32 cellular contexts compared by ENCODE assay signal in the genomic region with DNA sequence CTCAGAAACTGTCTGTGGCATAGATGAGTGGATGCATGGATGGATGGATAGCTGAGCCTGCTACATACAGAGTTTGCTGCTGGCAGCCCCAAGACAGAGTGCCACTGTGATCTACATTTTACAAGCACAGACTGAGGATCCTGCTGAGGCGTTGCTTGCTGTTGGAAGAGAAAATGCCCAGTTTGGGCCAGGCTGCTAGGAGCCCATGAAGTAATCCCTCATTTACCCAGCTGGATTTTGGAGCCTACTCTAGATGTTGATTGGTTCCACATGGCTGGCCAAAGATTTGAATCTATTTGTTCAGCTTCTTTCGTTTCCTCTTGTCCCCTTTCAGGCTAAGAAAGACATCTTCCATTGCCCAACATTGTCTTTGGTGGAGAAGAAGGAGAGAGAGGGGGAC.
"Had no signal": no experiment of that assay in that cellular context is flagged by ENCODE, and none has a peak within 500 bp of the region (broad histone marks: within the 10 kb centered on the region; RNA-seq: fewer than 3 reads in every experiment).

No MANE protein-coding gene starts in this region.

- H3K27me3 ChIP-seq: cardiac muscle cell, SJCRH30 had no signal

- H3K4me3 ChIP-seq: ascending aorta, cardiac muscle cell, SJCRH30, SK-N-MC had no signal

- H3K4me3 Mint-ChIP-seq: activated CD4-positive, alpha-beta T cell treated with anti-CD3 and anti-CD28 coated beads, Interleukin-2, amount 10 ng/mL, durations not matched to agents 24 days and 14 days; activated CD8-positive, alpha-beta T cell treated with anti-CD3 and anti-CD28 coated beads for 36 hours; activated naive CD8-positive, alpha-beta T cell treated with anti-CD3 and anti-CD28 coated beads for 36 hours; activated T-cell treated with anti-CD3 and anti-CD28 coated beads, Interleukin-2, amount 50 U/mL, for 72 hours; activated T-helper 17 cell treated with anti-CD3 and anti-CD28 coated beads, Interleukin-2, amount 50 U/mL, for 72 hours; T-helper 1 cell treated with Interleukin-12 subunit alpha and Interleukin-12 subunit beta and Interleukin-4 antibody, amounts not matched to agents 30 μg/mL and 1 μg/mL, for 36 hours; T-helper 2 cell treated with Interferon-gamma antibody and Interleukin-4, amounts not matched to agents 5 μg/mL and 100 μg/mL, for 36 hours had no signal

- H3K4me1 Mint-ChIP-seq: activated naive CD8-positive, alpha-beta T cell treated with anti-CD3 and anti-CD28 coated beads for 36 hours; activated T-helper 17 cell treated with anti-CD3 and anti-CD28 coated beads, Interleukin-2, amount 50 U/mL, for 72 hours had no signal

- H3K27ac Mint-ChIP-seq: activated CD4-positive, alpha-beta T cell treated with anti-CD3 and anti-CD28 coated beads, Interleukin-2, amount 10 ng/mL, durations not matched to agents 24 days and 14 days; activated CD8-positive, alpha-beta T cell treated with anti-CD3 and anti-CD28 coated beads for 36 hours; activated naive CD8-positive, alpha-beta T cell treated with anti-CD3 and anti-CD28 coated beads for 36 hours; activated T-cell treated with anti-CD3 and anti-CD28 coated beads, Interleukin-2, amount 50 U/mL, for 72 hours; activated T-helper 17 cell treated with anti-CD3 and anti-CD28 coated beads, Interleukin-2, amount 50 U/mL, for 72 hours; T-helper 1 cell treated with Interleukin-12 subunit alpha and Interleukin-12 subunit beta and Interleukin-4 antibody, amounts not matched to agents 30 μg/mL and 1 μg/mL, for 36 hours; T-helper 2 cell treated with Interferon-gamma antibody and Interleukin-4, amounts not matched to agents 5 μg/mL and 100 μg/mL, for 36 hours had no signal

- DNase-seq: activated CD4-positive, alpha-beta T cell treated with anti-CD3 and anti-CD28 coated beads, Interleukin-2, amount 10 ng/mL, durations not matched to agents 24 days and 14 days; activated CD4-positive, alpha-beta T cell treated with anti-CD3 and anti-CD28 coated beads, Interleukin-2, amount 50 U/mL, for 4 hours; activated CD8-positive, alpha-beta T cell treated with anti-CD3 and anti-CD28 coated beads for 36 hours; activated effector memory CD4-positive, alpha-beta T cell treated with anti-CD3 and anti-CD28 coated beads, Interleukin-2, amount 50 U/mL, for 16 hours; activated naive CD4-positive, alpha-beta T cell; activated naive CD4-positive, alpha-beta T cell treated with anti-CD3 and anti-CD28 coated beads, Interleukin-2, amount 50 U/mL, for 16 hours; activated naive CD8-positive, alpha-beta T cell treated with anti-CD3 and anti-CD28 coated beads for 36 hours; activated T-cell treated with anti-CD3 and anti-CD28 coated beads, Interleukin-2, amount 50 U/mL, for 1 hour; activated T-cell treated with anti-CD3 and anti-CD28 coated beads, Interleukin-2, amount 50 U/mL, for 72 hours; amygdala; cerebellar nuclear complex; Kasumi-1; MM.1S; NCI-H1092 treated with DMSO at 0.1 percent for 48 hours; NCI-H1417; NCI-H146; NCI-H187; NCI-H2029 treated with DMSO at 0.1 percent for 48 hours; NCI-H2107; NCI-H2171; NCI-H524; NCI-H69; NCI-H82; SHP77; SJCRH30 had no signal

- H3K9me3 ChIP-seq: ascending aorta had no signal

- H3K27ac ChIP-seq: ascending aorta, cardiac muscle cell, SJCRH30, SK-N-MC had no signal

- H3K9me3 Mint-ChIP-seq: activated CD4-positive, alpha-beta T cell treated with anti-CD3 and anti-CD28 coated beads, Interleukin-2, amount 10 ng/mL, durations not matched to agents 24 days and 14 days; activated CD8-positive, alpha-beta T cell treated with anti-CD3 and anti-CD28 coated beads for 36 hours; activated naive CD8-positive, alpha-beta T cell treated with anti-CD3 and anti-CD28 coated beads for 36 hours; activated T-cell treated with anti-CD3 and anti-CD28 coated beads, Interleukin-2, amount 50 U/mL, for 72 hours; activated T-helper 17 cell treated with anti-CD3 and anti-CD28 coated beads, Interleukin-2, amount 50 U/mL, for 72 hours; T-helper 1 cell treated with Interleukin-12 subunit alpha and Interleukin-12 subunit beta and Interleukin-4 antibody, amounts not matched to agents 30 μg/mL and 1 μg/mL, for 36 hours; T-helper 2 cell treated with Interferon-gamma antibody and Interleukin-4, amounts not matched to agents 5 μg/mL and 100 μg/mL, for 36 hours had no signal

- H3K36me3 Mint-ChIP-seq: activated naive CD8-positive, alpha-beta T cell treated with anti-CD3 and anti-CD28 coated beads for 36 hours had no signal

- H3K4me1 ChIP-seq: ascending aorta, SJCRH30 had no signal

- H3K36me3 ChIP-seq: ascending aorta, cardiac muscle cell had no signal

- ATAC-seq: activated CD8-positive, alpha-beta T cell treated with anti-CD3 and anti-CD28 coated beads for 36 hours; activated T-cell treated with anti-CD3 and anti-CD28 coated beads, Interleukin-2, amount 50 U/mL, for 72 hours; activated T-helper 17 cell treated with anti-CD3 and anti-CD28 coated beads, Interleukin-2, amount 50 U/mL, for 72 hours; Panc1 had no signal
